ENCODE assay signal across 8 cellular contexts in genomic region chr17:1186923-1187771, GRCh38. TPM values are rescaled to one million over a fixed set of nuclear protein-coding genes. Genes with fewer than 3 reads are reported as not detected.
DNase-seq lines count a peak whose midpoint lies in the region; ATAC-seq and TF ChIP-seq lines count a peak whose summit lies in the region.

No MANE protein-coding gene starts in this region.

- H3K36me3 ChIP-seq in parathyroid adenoma (ENCODE audit: control insufficient read depth, insufficient read depth, low read length): no peaks in the 10 kb centered on the region
- no peaks in the 10 kb centered on the region for H3K36me3 ChIP-seq in thyroid gland

- peak overlapping the region in 2 of 4 donors; percentile 35 to 45 for H3K4me3 Mint-ChIP-seq in IgD-negative memory B cell
- H3K4me3 Mint-ChIP-seq in activated naive CD8-positive, alpha-beta T cell treated with anti-CD3 and anti-CD28 coated beads, Interleukin-2, amount 10 ng/mL, durations not matched to agents 7 days and 5 days: no peak overlapping the region

- TF ChIP-seq CTCF in parathyroid adenoma (IDR thresholded peaks at IDR 0.05) (peak; percentile 99), thyroid gland (IDR thresholded peaks at IDR 0.05) (peak; percentile 91 to 99 (median 96))

- H3K27ac ChIP-seq in parathyroid adenoma (no peak overlapping the region), thyroid gland (peak overlapping the region in 2 of 3 donors; percentile 18 to 27)

- POLR2A ChIA-PET in activated naive CD8-positive, alpha-beta T cell treated with anti-CD3 and anti-CD28 coated beads, Interleukin-2, amount 10 ng/mL, durations not matched to agents 7 days and 5 days (lab: Charles Lee): interaction anchor here (1.0 kb wide), 2 partner anchors 11 to 41 kb away, joined by 3 to 4 read pairs; no protein-coding TSS in a partner anchor

- TF ChIP-seq POLR2A in thyroid gland (IDR thresholded peaks at IDR 0.05): no peak

- H3K27me3 Mint-ChIP-seq in IgD-negative memory B cell: peaks cover 15% of the 10 kb centered on the region
- H3K27me3 Mint-ChIP-seq in activated naive CD8-positive, alpha-beta T cell treated with anti-CD3 and anti-CD28 coated beads, Interleukin-2, amount 10 ng/mL, durations not matched to agents 7 days and 5 days: peaks cover 12% of the 10 kb centered on the region

- H2AFZ ChIP-seq in parathyroid adenoma: peak overlapping the region; percentile 81

- no peaks in the 10 kb centered on the region for H3K9me3 Mint-ChIP-seq in IgD-negative memory B cell
- no peaks in the 10 kb centered on the region for H3K9me3 Mint-ChIP-seq in activated naive CD8-positive, alpha-beta T cell treated with anti-CD3 and anti-CD28 coated beads, Interleukin-2, amount 10 ng/mL, durations not matched to agents 7 days and 5 days

- H3K4me2 ChIP-seq in parathyroid adenoma (ENCODE audit: low read length): no peak overlapping the region

- H3K36me3 Mint-ChIP-seq in IgD-negative memory B cell: peaks cover 4% of the 10 kb centered on the region
- H3K36me3 Mint-ChIP-seq in activated naive CD8-positive, alpha-beta T cell treated with anti-CD3 and anti-CD28 coated beads, Interleukin-2, amount 10 ng/mL, durations not matched to agents 7 days and 5 days: no peaks in the 10 kb centered on the region

- no peaks in the 10 kb centered on the region for H3K9me3 ChIP-seq in parathyroid adenoma (ENCODE audit: control insufficient read depth, low read length)
- no peaks in the 10 kb centered on the region for H3K9me3 ChIP-seq in thyroid gland

- 26 to 32% methylated on average over 23 to 27 of the region's 34 CpGs for WGBS in thyroid gland, 2 donors

- ATAC-seq in activated naive CD8-positive, alpha-beta T cell treated with anti-CD3 and anti-CD28 coated beads, Interleukin-2, amount 10 ng/mL, durations not matched to agents 7 days and 5 days (ENCODE audit: low read depth): peak; percentile 91
- ATAC-seq in GM21360 (IDR thresholded peaks at IDR 0.05; ENCODE audit: unreplicated experiment): no peak

- H3K27me3 ChIP-seq in parathyroid adenoma (ENCODE audit: control insufficient read depth, insufficient read depth, low read length) (no peaks in the 10 kb centered on the region), thyroid gland (no peaks in the 10 kb centered on the region)

- peak overlapping the region in 2 of 3 donors; percentile 9 to 45 for H3K27ac Mint-ChIP-seq in IgD-negative memory B cell
- H3K27ac Mint-ChIP-seq in activated naive CD8-positive, alpha-beta T cell treated with anti-CD3 and anti-CD28 coated beads, Interleukin-2, amount 10 ng/mL, durations not matched to agents 7 days and 5 days: no peak overlapping the region

- H3K9ac ChIP-seq in parathyroid adenoma: no peak overlapping the region

- no peaks in the 10 kb centered on the region for H3K79me2 ChIP-seq in parathyroid adenoma

- DNase-seq in DMS114 treated with DMSO at 0.1 percent for 48 hours (lab: John Stamatoyannopoulos, UW; ENCODE audit: unreplicated experiment) (peak; percentile 81), SKM-1 treated with dmso at 0.1 percent for 144 hours (lab: John Stamatoyannopoulos, UW; ENCODE audit: unreplicated experiment) (peak; percentile 65), head of caudate nucleus (peak in 41 of 42 donors; percentile 51 to 90 (median 82)), thyroid gland (peak; percentile 80 to 85)
- peak; percentile 85 for DNase-seq in activated naive CD8-positive, alpha-beta T cell treated with anti-CD3 and anti-CD28 coated beads, Interleukin-2, amount 10 ng/mL, durations not matched to agents 7 days and 5 days

- peaks cover 27 to 44% (median 36%) of the 10 kb centered on the region in 3 donors for H3K4me1 Mint-ChIP-seq in IgD-negative memory B cell
- H3K4me1 Mint-ChIP-seq in activated naive CD8-positive, alpha-beta T cell treated with anti-CD3 and anti-CD28 coated beads, Interleukin-2, amount 10 ng/mL, durations not matched to agents 7 days and 5 days: peaks cover 16% of the 10 kb centered on the region

- intact Hi-C loops in head of caudate nucleus (cut with DNase I) (loop anchor here (5.0 kb wide), 1 partner anchor 65 kb away; no protein-coding TSS in a partner anchor), thyroid gland (cut with DNase I) (no loop called here)

- no peak overlapping the region for H3K4me3 ChIP-seq in parathyroid adenoma (ENCODE audit: low read depth, low read length)
- no peak overlapping the region for H3K4me3 ChIP-seq in thyroid gland (replicated peaks in 1 of 3)

- H3K4me1 ChIP-seq in parathyroid adenoma (no peaks in the 10 kb centered on the region), thyroid gland (peaks cover 0 to 46% of the 10 kb centered on the region in 2 donors)

RNA-seq across cellular contexts. Expression of gene ABR, which starts 7.4 kb away (rescaled TPM):
- polyA plus RNA-seq in IgD-negative memory B cell: 19.2 TPM
- total RNA-seq in activated naive CD8-positive, alpha-beta T cell treated with anti-CD3 and anti-CD28 coated beads, Interleukin-2, amount 10 ng/mL, durations not matched to agents 7 days and 5 days: 100 to 1,000 TPM; 156 to 158 TPM
- 10 to 100 TPM; 23.7 to 33.7 (median 31.5) TPM for total RNA-seq in thyroid gland

Comparison
In these comparisons a context has a peak if more than half of its experiments do, and no peak if none do; other contexts are left out.
1. RNA of gene ABR, which starts 7.4 kb away (total RNA-seq): 156 to 158 TPM in activated naive CD8-positive, alpha-beta T cell treated with anti-CD3 and anti-CD28 coated beads, Interleukin-2, amount 10 ng/mL, durations not matched to agents 7 days and 5 days; 23.7 to 33.7 TPM in thyroid gland; every median in the first group is over 4 times any median in the second.
2. Peak in every context shown above with its lines, with median percentiles within 50 percentile points of each other: DNase-seq.